14 cellular contexts compared by ENCODE assay signal in the genomic region with DNA sequence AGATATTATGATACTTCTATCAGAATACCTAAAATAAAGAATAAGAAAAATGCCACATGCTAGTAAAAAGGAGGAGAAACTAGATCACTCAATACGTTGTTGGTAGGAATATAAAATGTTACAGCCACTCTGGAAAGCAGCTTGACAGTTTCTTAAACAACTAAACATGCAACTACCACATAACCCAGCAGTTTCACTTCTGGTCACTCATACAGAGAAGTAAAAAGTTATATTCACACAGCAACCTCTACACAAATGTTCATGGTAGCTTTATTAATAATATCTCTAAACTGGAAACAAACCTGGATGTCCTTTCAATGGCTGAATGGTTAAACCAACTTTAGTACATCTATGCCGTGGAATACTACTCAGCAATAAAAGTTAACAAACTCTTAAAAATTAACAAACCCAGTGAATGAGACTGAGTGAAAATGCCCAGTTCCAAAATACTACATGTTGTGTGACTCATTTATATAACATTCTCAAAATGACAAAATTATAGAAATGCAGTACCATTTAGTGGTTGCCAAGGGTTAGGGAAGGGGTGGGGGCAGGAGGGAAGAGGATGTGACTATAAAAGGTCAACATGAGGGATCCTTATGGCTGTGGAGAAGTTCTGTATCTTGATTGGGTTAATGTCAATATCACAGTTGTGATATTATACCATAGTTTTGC.
DNase-seq lines count a peak whose midpoint lies in the region; ATAC-seq and TF ChIP-seq lines count a peak whose summit lies in the region.
"Had no signal": no experiment of that assay in that cellular context is flagged by ENCODE, and none has a peak within 500 bp of the region (broad histone marks: within the 10 kb centered on the region; RNA-seq: fewer than 3 reads in every experiment).

No MANE protein-coding gene starts in this region.

- no peak for TF ChIP-seq CTCF in GM12864 (IDR thresholded peaks at IDR 0.05; ENCODE audit: low read depth, low read length, missing control alignments)

- DNase-seq in GM12864 (ENCODE audit: low read depth) (peak; percentile 29), NCI-H345 treated with DMSO at 0.1 percent for 48 hours (lab: John Stamatoyannopoulos, UW; ENCODE audit: unreplicated experiment) (no peak), Ammon's horn (ENCODE audit: low spot score) (no peak), DMS79 treated with DMSO at 0.1 percent for 48 hours (lab: John Stamatoyannopoulos, UW) (no peak), activated gamma-delta T cell (lab: John Stamatoyannopoulos, UW) (no peak)
- DNase-seq: activated CD4-positive, CD25-positive, alpha-beta regulatory T cell; MG63; NCI-H526 treated with DMSO at 0.1 percent for 48 hours; SJCRH30; small intestine had no signal

- H3K4me3 ChIP-seq in GM12864 (ENCODE audit: low read depth, low read length): no peak overlapping the region
- H3K4me3 ChIP-seq: MG63, SJCRH30 had no signal

- ATAC-seq in GM19328 (IDR thresholded peaks at IDR 0.05; ENCODE audit: unreplicated experiment): peak; percentile 75
- peak; percentile 94 for ATAC-seq in HG02623 (IDR thresholded peaks at IDR 0.05; ENCODE audit: unreplicated experiment)
- peak; percentile 91 for ATAC-seq in HG03354 (IDR thresholded peaks at IDR 0.05; ENCODE audit: poor library complexity, severe bottlenecking, unreplicated experiment)
- ATAC-seq: HCT116 had no signal
